Comparison of ENCODE assay signal across 1 cellular context in genomic region chr1:45569962-45570581, GRCh38.
TF ChIP-seq lines count a peak whose summit lies in the region.

No MANE protein-coding gene starts in this region.

TF ChIP-seq in K562, 482 proteins besides CTCF, POLR2A, EP300 and RAD21 (continues in another document):
- no peak for TF ChIP-seq FOXA3 (CRISPR knock-in tag; conservative IDR thresholded peaks at IDR 0.05 in 1 of 2, IDR thresholded peaks at IDR 0.05 in 1 of 2)
- no peak for TF ChIP-seq NFIC (IDR thresholded peaks at IDR 0.05)
- TF ChIP-seq RBM34 (IDR thresholded peaks at IDR 0.05; ENCODE audit: borderline replicate concordance, insufficient read depth, low read length) = no peak
- TF ChIP-seq DEAF1 (CRISPR knock-in tag; IDR thresholded peaks at IDR 0.05) = peak; percentile 96
- TF ChIP-seq FOXK2 (conservative IDR thresholded peaks at IDR 0.05 in 1 of 2, IDR thresholded peaks at IDR 0.05 in 1 of 2; ENCODE audit: low read depth in 2 of 2) = no peak
- TF ChIP-seq ZNF12 (CRISPR knock-in tag; IDR thresholded peaks at IDR 0.05) = no peak
- TF ChIP-seq ZNF324 (CRISPR knock-in tag; IDR thresholded peaks at IDR 0.05) = no peak
- TF ChIP-seq MAFK (IDR thresholded peaks at IDR 0.05; ENCODE audit: low read length) = 0 out of 2 replicates have a peak, but pooled peaks have one; percentile 21
- TF ChIP-seq STAG1 (CRISPR knock-in tag; IDR thresholded peaks at IDR 0.05; ENCODE audit: borderline replicate concordance) = peak; percentile 53; the same call in 1 of the 2 replicates
- TF ChIP-seq RB1 (IDR thresholded peaks at IDR 0.05; ENCODE audit: low read depth) = peak; percentile 54; the same call in 1 of the 2 replicates
- peak; percentile 21 for TF ChIP-seq BRD9 (IDR thresholded peaks at IDR 0.05; ENCODE audit: low read depth, partially characterized antibody)
- peak; percentile 52; the same call in 1 of the 2 replicates for TF ChIP-seq TEAD4 (IDR thresholded peaks at IDR 0.05; ENCODE audit: low read length)
- no peak for TF ChIP-seq TEAD4 (CRISPR knock-in tag; IDR thresholded peaks at IDR 0.05; ENCODE audit: borderline replicate concordance)
- TF ChIP-seq ZZZ3 (IDR thresholded peaks at IDR 0.05) = 0 out of 2 replicates have a peak, but pooled peaks have one; percentile 43
- TF ChIP-seq SP1 (CRISPR knock-in tag; IDR thresholded peaks at IDR 0.05) = 0 out of 2 replicates have a peak, but pooled peaks have one; percentile 11
- TF ChIP-seq CTCFL (IDR thresholded peaks at IDR 0.05; ENCODE audit: borderline replicate concordance, insufficient read depth, low read depth, low read length, poor library complexity, severe bottlenecking) = peak; percentile 81
- TF ChIP-seq MBD1 (CRISPR knock-in tag; IDR thresholded peaks at IDR 0.05) = no peak
- TF ChIP-seq SMARCE1 (IDR thresholded peaks at IDR 0.05) = no peak
- TF ChIP-seq THAP7 (CRISPR knock-in tag; IDR thresholded peaks at IDR 0.05) = no peak
- no peak for TF ChIP-seq HIVEP1 (CRISPR knock-in tag; IDR thresholded peaks at IDR 0.05)
- 0 out of 2 replicates have a peak, but pooled peaks have one; percentile 41 for TF ChIP-seq NBN (IDR thresholded peaks at IDR 0.05; ENCODE audit: low read depth)
- TF ChIP-seq MCM7 (IDR thresholded peaks at IDR 0.05) = no peak
- no peak for TF ChIP-seq ATF4 (CRISPR knock-in tag; IDR thresholded peaks at IDR 0.05)
- TF ChIP-seq JUND (IDR thresholded peaks at IDR 0.05; ENCODE audit: borderline replicate concordance, low read depth, low read length) = peak; percentile 61; the same call in 1 of the 2 replicates
- no peak; the same call in 2 of the 3 replicates for TF ChIP-seq JUND (tag; IDR thresholded peaks at IDR 0.05; ENCODE audit: borderline replicate concordance, low read depth, low read length)
- TF ChIP-seq TFAM (CRISPR knock-in tag; conservative IDR thresholded peaks at IDR 0.05) = no peak
- no peak for TF ChIP-seq RAD51 (IDR thresholded peaks at IDR 0.05; ENCODE audit: borderline replicate concordance, low read depth)
- no peak for TF ChIP-seq THAP12 (CRISPR knock-in tag; IDR thresholded peaks at IDR 0.05)
- TF ChIP-seq ZNF584 (CRISPR knock-in tag; IDR thresholded peaks at IDR 0.05; ENCODE audit: low read depth) = no peak
- no peak for TF ChIP-seq CBX1 (IDR thresholded peaks at IDR 0.05; ENCODE audit: low read depth)
- TF ChIP-seq MECOM (CRISPR knock-in tag; IDR thresholded peaks at IDR 0.05) = no peak
- TF ChIP-seq PURB (CRISPR knock-in tag; IDR thresholded peaks at IDR 0.05; ENCODE audit: low read depth) = no peak
- TF ChIP-seq ARID2 (IDR thresholded peaks at IDR 0.05) = peak; percentile 71
- peak; percentile 12; the same call in 1 of the 2 replicates for TF ChIP-seq USF1 (CRISPR knock-in tag; IDR thresholded peaks at IDR 0.05)
- TF ChIP-seq KHSRP (IDR thresholded peaks at IDR 0.05) = no peak
- TF ChIP-seq ZKSCAN1 (IDR thresholded peaks at IDR 0.05; ENCODE audit: low read depth, low read length) = 0 out of 2 replicates have a peak, but pooled peaks have one; percentile 19
- TF ChIP-seq ZNF764 (CRISPR knock-in tag; IDR thresholded peaks at IDR 0.05; ENCODE audit: low read depth) = 0 out of 2 replicates have a peak, but pooled peaks have one; percentile 66
- TF ChIP-seq TCF7 (IDR thresholded peaks at IDR 0.05; ENCODE audit: borderline replicate concordance) = no peak
- TF ChIP-seq BHLHE40 (IDR thresholded peaks at IDR 0.05; ENCODE audit: low read length) = peak; percentile 81
- TF ChIP-seq POLR2AphosphoS5 (IDR thresholded peaks at IDR 0.05; ENCODE audit: control insufficient read depth, insufficient read depth, low read depth, low read length) = peak; percentile 37; the same call in 1 of the 2 replicates
- no peak for TF ChIP-seq JUN (IDR thresholded peaks at IDR 0.05; ENCODE audit: borderline replicate concordance, low read depth, low read length)
- 0 out of 2 replicates have a peak, but pooled peaks have one; percentile 31 for TF ChIP-seq JUN (CRISPR knock-in tag; IDR thresholded peaks at IDR 0.05; ENCODE audit: borderline replicate concordance)
- 0 out of 2 replicates have a peak, but pooled peaks have one; percentile 41 for TF ChIP-seq ATF7 (IDR thresholded peaks at IDR 0.05)
- no peak for TF ChIP-seq RBM39 (optimal IDR thresholded peaks at IDR 0.05; ENCODE audit: low read depth, low read length)
- peak; percentile 31; the same call in 1 of the 2 replicates for TF ChIP-seq MYNN (IDR thresholded peaks at IDR 0.05)
- TF ChIP-seq MYNN (CRISPR knock-in tag; IDR thresholded peaks at IDR 0.05) = no peak
- peak; percentile 29; the same call in 1 of the 2 replicates for TF ChIP-seq ZEB2 (IDR thresholded peaks at IDR 0.05)
- no peak for TF ChIP-seq PHF8 (IDR thresholded peaks at IDR 0.05; ENCODE audit: borderline replicate concordance, low read length)
- no peak for TF ChIP-seq ZBTB5 (IDR thresholded peaks at IDR 0.05)
- TF ChIP-seq ZNF23 (CRISPR knock-in tag; IDR thresholded peaks at IDR 0.05) = no peak
- no peak for TF ChIP-seq E2F3 (CRISPR knock-in tag; IDR thresholded peaks at IDR 0.05)
- no peak for TF ChIP-seq IRF1 (CRISPR knock-in tag; IDR thresholded peaks at IDR 0.05; ENCODE audit: borderline replicate concordance)
- TF ChIP-seq ATF1 (CRISPR knock-in tag; IDR thresholded peaks at IDR 0.05) = no peak
- no peak for TF ChIP-seq ATF1 (tag; IDR thresholded peaks at IDR 0.05)
- TF ChIP-seq ZNF347 (CRISPR knock-in tag; IDR thresholded peaks at IDR 0.05; ENCODE audit: low read depth) = no peak
- TF ChIP-seq SMC3 (conservative IDR thresholded peaks at IDR 0.05; ENCODE audit: insufficient read depth, low read depth, low read length) = peak; percentile 88
- no peak for TF ChIP-seq ZNF133 (CRISPR knock-in tag; IDR thresholded peaks at IDR 0.05)
- TF ChIP-seq ZNF384 (IDR thresholded peaks at IDR 0.05; ENCODE audit: low read depth, low read length) = 0 out of 2 replicates have a peak, but pooled peaks have one; percentile 35
- TF ChIP-seq ZNF184 (CRISPR knock-in tag; IDR thresholded peaks at IDR 0.05) = peak; percentile 83
- TF ChIP-seq YY1 (IDR thresholded peaks at IDR 0.05; ENCODE audit: borderline replicate concordance in 1 of 3, control insufficient read depth in 1 of 3, extremely low read depth in 1 of 3, insufficient read depth in 3 of 3, insufficient read length in 1 of 3, insufficient replicate concordance in 2 of 3, low read depth in 1 of 3, low read length in 2 of 3) = no peak
